ENCODE assay signal across 8 cellular contexts in genomic region chr15:52677593-52677992, GRCh38. TPM values are rescaled to one million over a fixed set of nuclear protein-coding genes. Genes with fewer than 3 reads are reported as not detected.
DNase-seq lines count a peak whose midpoint lies in the region; ATAC-seq, FAIRE-seq and TF ChIP-seq lines count a peak whose summit lies in the region.

No MANE protein-coding gene starts in this region.

- H3K27ac ChIP-seq in heart right ventricle (peak overlapping the region; percentile 95 to 99 (median 97)), astrocyte (ENCODE audit: low read depth, low read length) (peak overlapping the region; percentile 94), mesodermal cell (ENCODE audit: low read depth, low read length, severe bottlenecking) (no peak overlapping the region)

- no peaks in the 10 kb centered on the region for H3K9me3 Mint-ChIP-seq in astrocyte (ENCODE audit: unreplicated experiment)

- H3K27me3 Mint-ChIP-seq in astrocyte (ENCODE audit: low read depth, unreplicated experiment): no peaks in the 10 kb centered on the region

- H3K9me3 ChIP-seq in heart right ventricle (no peaks in the 10 kb centered on the region), astrocyte (ENCODE audit: insufficient read depth, low read depth, low read length) (no peaks in the 10 kb centered on the region), mesodermal cell (ENCODE audit: control insufficient read depth, low read length) (no peaks in the 10 kb centered on the region)

- peaks cover 18% of the 10 kb centered on the region for H3K79me2 ChIP-seq in astrocyte (ENCODE audit: insufficient read depth, low read length)

- 5 to 12% methylated on average over 2 of the region's 2 CpGs for WGBS in heart right ventricle, 2 donors
- 56% methylated on average over 1 of the region's 2 CpGs; no CpG with 5 or more reads in 1 of the 2 experiments for WGBS in mesodermal cell (ENCODE audit: insufficient coverage in 2 of 2), 2 experiments

- H3K36me3 Mint-ChIP-seq in astrocyte (ENCODE audit: low read depth, unreplicated experiment): no peaks in the 10 kb centered on the region

- H3K4me1 ChIP-seq in heart right ventricle: peaks cover 0 to 68% (median 55%) of the 10 kb centered on the region in 9 donors
- H3K4me1 ChIP-seq in astrocyte (ENCODE audit: insufficient read depth, low read length): no peaks in the 10 kb centered on the region
- no peaks in the 10 kb centered on the region for H3K4me1 ChIP-seq in mesodermal cell (ENCODE audit: control insufficient read depth, insufficient read depth, low read length, poor library complexity, severe bottlenecking)

- intact Hi-C loops in heart right ventricle (cut with DNase I) (loop anchor here in 4 of 10 donors (5.0 to 10.0 kb wide), 4 partner anchors 53 to 663 kb away; partner anchors contain the start of gene MAPK6 (in 1 of the 4)), cardiac septum (cut with DNase I) (no loop called here)

- H3K4me3 ChIP-seq in heart right ventricle (peak overlapping the region; percentile 74 to 95 (median 89)), astrocyte (ENCODE audit: insufficient read depth, low read depth, low read length) (peak overlapping the region; percentile 70), mesodermal cell (ENCODE audit: extremely low read depth, insufficient read depth, low read length, poor library complexity, severe bottlenecking) (peak overlapping the region; percentile 70)

- H3K4me3 Mint-ChIP-seq in astrocyte (ENCODE audit: unreplicated experiment): peak overlapping the region; percentile 99

- peak overlapping the region; percentile 90 for H3K4me2 ChIP-seq in astrocyte (ENCODE audit: low read length)

- FAIRE-seq in astrocyte (lab: Jason Lieb, UNC): no peak

- H3K4me1 Mint-ChIP-seq in astrocyte (ENCODE audit: low read depth, unreplicated experiment): peaks cover 5% of the 10 kb centered on the region

- peak overlapping the region; percentile 93 for H3K27ac Mint-ChIP-seq in astrocyte (ENCODE audit: unreplicated experiment)

- H3K36me3 ChIP-seq in heart right ventricle: peaks cover 0 to 49% (median 28%) of the 10 kb centered on the region in 9 donors
- H3K36me3 ChIP-seq in astrocyte (ENCODE audit: insufficient read depth, low read length): peaks cover 2% of the 10 kb centered on the region
- H3K36me3 ChIP-seq in mesodermal cell (ENCODE audit: control insufficient read depth, insufficient read depth, low read length): peaks cover 3% of the 10 kb centered on the region

- no peaks in the 10 kb centered on the region for H3K27me3 ChIP-seq in heart right ventricle
- peaks cover 6% of the 10 kb centered on the region for H3K27me3 ChIP-seq in astrocyte (ENCODE audit: insufficient read depth, low read length)

- no peak for TF ChIP-seq CTCF in heart right ventricle (IDR thresholded peaks at IDR 0.05)
- no peak for TF ChIP-seq CTCF in astrocyte (IDR thresholded peaks at IDR 0.05; ENCODE audit: insufficient read depth, low read depth, low read length)

- peak overlapping the region; percentile 92 for H2AFZ ChIP-seq in astrocyte (ENCODE audit: low read depth, low read length)

- H4K20me1 ChIP-seq in astrocyte (ENCODE audit: insufficient read depth, low read length): no peaks in the 10 kb centered on the region

- no peak for ATAC-seq in heart right ventricle
- peak; percentile 12 for ATAC-seq in HG03135 (IDR thresholded peaks at IDR 0.05; ENCODE audit: unreplicated experiment)
- no peak for ATAC-seq in GM19324 (IDR thresholded peaks at IDR 0.05; ENCODE audit: low FRiP score, unreplicated experiment)

- DNase-seq in heart right ventricle (no peak), cardiac septum (ENCODE audit: low spot score) (no peak), astrocyte (ENCODE audit: low read depth) (no peak), GF-D8 (lab: John Stamatoyannopoulos, UW) (no peak), inferior parietal cortex (ENCODE audit: extremely low spot score) (no peak)

- H3K9ac ChIP-seq in astrocyte (ENCODE audit: low read length): peak overlapping the region; percentile 95

RNA-seq across cellular contexts. Expression of gene ATOSA, which starts 1.6 kb away (rescaled TPM):
- total RNA-seq in heart right ventricle: 10 to 100 TPM; 18.9 to 36.4 (median 30.3) TPM
- 10 to 100 TPM in 1 of 2 donors, 1 to 10 TPM in 1; 8.7 to 98.1 TPM for polyA plus RNA-seq in heart right ventricle
- 31.5 TPM for total RNA-seq in cardiac septum
- total RNA-seq in astrocyte: 33.8 and 35.4 TPM in 2 replicates
- polyA plus RNA-seq in mesodermal cell (2013, experiment 1 of 2): 16.5 TPM
- 18.8 TPM for polyA plus RNA-seq in mesodermal cell (2013, experiment 2 of 2)
